8 cellular contexts compared by ENCODE assay signal in genomic region chr2:111116843-111117665, GRCh38. TPM values are rescaled to one million over a fixed set of nuclear protein-coding genes. Genes with fewer than 3 reads are reported as not detected.
DNase-seq lines count a peak whose midpoint lies in the region; ATAC-seq and TF ChIP-seq lines count a peak whose summit lies in the region.

No MANE protein-coding gene starts in this region.

- H3K4me1 Mint-ChIP-seq in T-cell, result peaks cover 33 to 46% (median 44%) of the 10 kb centered on the region in 3 donors

- H3K27ac ChIP-seq in aorta (ENCODE audit: low read depth in 1 of 2, low read length in 2 of 2), result no peak overlapping the region

- no peaks in the 10 kb centered on the region for H3K9me3 Mint-ChIP-seq in T-cell

- H3K27ac Mint-ChIP-seq in T-cell, result peak overlapping the region in 1 of 2 donors; percentile 29

- POLR2A ChIA-PET in T-cell (lab: Charles Lee), result no interaction called here

- peak; percentile 88 for DNase-seq in NCI-H1105 treated with DMSO at 0.1 percent for 48 hours (lab: John Stamatoyannopoulos, UW)
- DNase-seq in T-cell, result peak in 33 of 34 experiments; percentile 44 to 71 (median 60)
- DNase-seq in amygdala (lab: John Stamatoyannopoulos, UW), result peak in 40 of 56 donors; percentile 5 to 72 (median 40)
- DNase-seq in left ventricle myocardium superior, result peak; percentile 79
- peak; percentile 63 to 96 (median 77) for DNase-seq in posterior cingulate gyrus
- DNase-seq in aorta, result peak; percentile 79 to 89

- peak; percentile 91 for TF ChIP-seq CTCF in GM12874 (IDR thresholded peaks at IDR 0.05; ENCODE audit: insufficient read depth, low read depth, low read length)

- H3K27me3 Mint-ChIP-seq in T-cell, result peaks cover 39 to 61% of the 10 kb centered on the region in 2 donors

- H3K4me3 ChIP-seq in aorta (ENCODE audit: low read length in 2 of 2), result peak overlapping the region in 1 of 2 donors; percentile 12

- WGBS in aorta, 2 donors, result 2% methylated on average over 33 of the region's 33 CpGs

- intact Hi-C loops in left ventricle myocardium superior (cut with micrococcal nuclease) (no loop called here), posterior cingulate gyrus (cut with DNase I) (loop anchor here (5.0 kb wide), 1 partner anchor 305 kb away; no protein-coding TSS in a partner anchor), aorta (cut with DNase I) (loop anchor here (2.0 to 10.0 kb wide), 3 partner anchors 302 to 550 kb away; no protein-coding TSS in a partner anchor)

- CTCF ChIA-PET in T-cell (lab: Charles Lee), result no interaction called here

- peaks cover 0 to 2% of the 10 kb centered on the region in 2 donors for H3K27me3 ChIP-seq in aorta (ENCODE audit: control insufficient read depth in 1 of 2, insufficient read depth in 2 of 2, low read length in 1 of 2)

- H3K36me3 Mint-ChIP-seq in T-cell, result no peaks in the 10 kb centered on the region

- H3K36me3 ChIP-seq in aorta (ENCODE audit: control insufficient read depth in 1 of 2, insufficient read depth in 2 of 2, low read length in 1 of 2), result no peaks in the 10 kb centered on the region

- ATAC-seq in T-cell (replicated peaks in 1 of 4) (peak; percentile 39 to 50 (median 42)), left ventricle myocardium superior (peak; percentile 65), aorta (ENCODE audit: low FRiP score) (peak; percentile 75), GM18511 (IDR thresholded peaks at IDR 0.05; ENCODE audit: unreplicated experiment) (no peak)

- H3K9me3 ChIP-seq in aorta (ENCODE audit: control insufficient read depth, low read length), result no peaks in the 10 kb centered on the region

- H3K4me3 Mint-ChIP-seq in T-cell, result peak overlapping the region; percentile 77 to 95 (median 79)

- H3K4me1 ChIP-seq in aorta (ENCODE audit: control insufficient read depth in 1 of 2, insufficient read depth in 2 of 2, low read length in 2 of 2), result no peaks in the 10 kb centered on the region

RNA-seq across cellular contexts. Expression of gene BCL2L11, which starts 3.7 kb away (rescaled TPM):
- total RNA-seq in T-cell (10 to 100 TPM; 24.1 to 47.0 (median 34.6) TPM), left ventricle myocardium superior (10.1 TPM), aorta (10 to 100 TPM in 1 of 2 donors, 1 to 10 TPM in 1; 6.9 to 14.2 TPM)
- 1 to 10 TPM; 2.8 to 3.8 TPM for polyA plus RNA-seq in aorta
